1 cellular context compared by ENCODE assay signal in the genomic region with DNA sequence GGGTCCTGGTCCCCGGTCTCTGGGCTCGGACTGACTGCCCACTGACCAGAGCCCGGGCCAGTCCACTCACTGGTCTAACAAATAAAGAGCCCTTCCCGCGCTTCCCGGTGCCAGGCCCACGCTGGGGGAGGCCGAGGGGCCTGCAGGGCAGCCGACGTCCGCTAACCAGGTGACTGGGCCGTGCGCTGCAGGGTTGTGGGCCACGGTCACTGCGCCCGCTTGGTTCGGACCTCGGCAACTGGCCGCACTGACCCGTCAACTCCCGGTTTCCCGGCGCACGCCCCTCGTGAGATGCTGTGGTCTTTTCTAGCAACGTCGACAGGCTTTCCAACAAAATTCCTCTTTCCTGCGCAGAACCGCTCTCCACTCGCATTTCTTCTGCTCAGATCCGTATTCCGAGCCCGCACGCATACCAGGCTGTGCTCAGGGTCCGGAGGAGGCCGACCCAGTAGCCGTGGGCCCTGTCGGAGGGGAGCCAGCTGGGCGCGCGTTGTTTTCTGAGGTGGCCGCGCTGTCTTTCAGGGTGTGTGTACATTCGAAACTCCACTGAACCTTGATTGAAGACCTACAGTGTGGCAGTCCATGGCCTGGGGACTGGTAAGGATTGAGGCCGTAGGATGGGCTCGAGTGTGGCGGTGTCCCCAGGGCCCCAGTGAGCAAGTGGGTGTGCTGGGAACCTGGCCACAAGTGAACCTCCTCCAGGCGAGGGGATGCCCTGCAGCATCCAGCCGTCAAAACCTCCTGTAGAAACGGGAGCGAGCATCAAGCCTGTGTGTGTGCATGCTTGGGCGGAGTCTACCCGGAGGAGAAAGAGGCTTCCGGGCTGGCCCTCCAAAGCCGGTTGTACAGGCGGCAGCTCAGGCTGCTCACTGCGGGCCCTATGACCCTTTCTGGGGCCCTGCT.
TF ChIP-seq lines count a peak whose summit lies in the region.

No MANE protein-coding gene starts in this region.

TF ChIP-seq in HepG2, 621 proteins besides CTCF, POLR2A, EP300 and RAD21 (continued from another document and continues in another):
- TF ChIP-seq, protein P1, sequence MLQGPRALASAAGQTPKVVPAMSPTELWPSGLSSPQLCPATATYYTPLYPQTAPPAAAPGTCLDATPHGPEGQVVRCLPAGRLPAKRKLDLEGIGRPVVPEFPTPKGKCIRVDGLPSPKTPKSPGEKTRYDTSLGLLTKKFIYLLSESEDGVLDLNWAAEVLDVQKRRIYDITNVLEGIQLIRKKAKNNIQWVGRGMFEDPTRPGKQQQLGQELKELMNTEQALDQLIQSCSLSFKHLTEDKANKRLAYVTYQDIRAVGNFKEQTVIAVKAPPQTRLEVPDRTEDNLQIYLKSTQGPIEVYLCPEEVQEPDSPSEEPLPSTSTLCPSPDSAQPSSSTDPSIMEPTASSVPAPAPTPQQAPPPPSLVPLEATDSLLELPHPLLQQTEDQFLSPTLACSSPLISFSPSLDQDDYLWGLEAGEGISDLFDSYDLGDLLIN (CRISPR knock-in tag; IDR thresholded peaks at IDR 0.05; ENCODE audit: borderline replicate concordance), result no peak
- TF ChIP-seq DR1 (CRISPR knock-in tag; IDR thresholded peaks at IDR 0.05), result no peak
- TF ChIP-seq JUNB (CRISPR knock-in tag; IDR thresholded peaks at IDR 0.05; ENCODE audit: borderline replicate concordance), result no peak
- TF ChIP-seq KLF12 (CRISPR knock-in tag; IDR thresholded peaks at IDR 0.05; ENCODE audit: borderline replicate concordance), result 0 out of 2 replicates have a peak, but pooled peaks have one; percentile 40
- TF ChIP-seq ZSCAN21 (CRISPR knock-in tag; IDR thresholded peaks at IDR 0.05; ENCODE audit: borderline replicate concordance), result 0 out of 2 replicates have a peak, but pooled peaks have one; percentile 17
- no peak for TF ChIP-seq PTBP1 (IDR thresholded peaks at IDR 0.05; ENCODE audit: low read depth, low read length, poor library complexity, severe bottlenecking)
- no peak for TF ChIP-seq MAFF (IDR thresholded peaks at IDR 0.05; ENCODE audit: low read depth, low read length)
- no peak for TF ChIP-seq TBP (CRISPR knock-in tag; IDR thresholded peaks at IDR 0.05)
- TF ChIP-seq ZNF577 (CRISPR knock-in tag; IDR thresholded peaks at IDR 0.05; ENCODE audit: borderline replicate concordance, low read depth), result no peak
- peak; percentile 58; the same call in 1 of the 2 replicates for TF ChIP-seq TAF1 (CRISPR knock-in tag; IDR thresholded peaks at IDR 0.05)
- no peak for TF ChIP-seq HNRNPH1 (optimal IDR thresholded peaks at IDR 0.05; ENCODE audit: low read depth, low read length)
- TF ChIP-seq CAMTA2 (CRISPR knock-in tag; IDR thresholded peaks at IDR 0.05; ENCODE audit: borderline replicate concordance), result no peak
- peak; percentile 55 for TF ChIP-seq MED1 (CRISPR knock-in tag; IDR thresholded peaks at IDR 0.05)
- TF ChIP-seq ZHX2 (IDR thresholded peaks at IDR 0.05; ENCODE audit: low read depth), result no peak
- TF ChIP-seq ZHX2 (CRISPR knock-in tag; IDR thresholded peaks at IDR 0.05; ENCODE audit: borderline replicate concordance), result no peak
- 0 out of 2 replicates have a peak, but pooled peaks have one; percentile 37 for TF ChIP-seq SMAD1 (CRISPR knock-in tag; IDR thresholded peaks at IDR 0.05; ENCODE audit: borderline replicate concordance, low read depth)
- TF ChIP-seq NR2F1 (CRISPR knock-in tag; IDR thresholded peaks at IDR 0.05), result no peak
- no peak for TF ChIP-seq ZBTB4 (CRISPR knock-in tag; IDR thresholded peaks at IDR 0.05; ENCODE audit: borderline replicate concordance)
- TF ChIP-seq, protein P2, sequence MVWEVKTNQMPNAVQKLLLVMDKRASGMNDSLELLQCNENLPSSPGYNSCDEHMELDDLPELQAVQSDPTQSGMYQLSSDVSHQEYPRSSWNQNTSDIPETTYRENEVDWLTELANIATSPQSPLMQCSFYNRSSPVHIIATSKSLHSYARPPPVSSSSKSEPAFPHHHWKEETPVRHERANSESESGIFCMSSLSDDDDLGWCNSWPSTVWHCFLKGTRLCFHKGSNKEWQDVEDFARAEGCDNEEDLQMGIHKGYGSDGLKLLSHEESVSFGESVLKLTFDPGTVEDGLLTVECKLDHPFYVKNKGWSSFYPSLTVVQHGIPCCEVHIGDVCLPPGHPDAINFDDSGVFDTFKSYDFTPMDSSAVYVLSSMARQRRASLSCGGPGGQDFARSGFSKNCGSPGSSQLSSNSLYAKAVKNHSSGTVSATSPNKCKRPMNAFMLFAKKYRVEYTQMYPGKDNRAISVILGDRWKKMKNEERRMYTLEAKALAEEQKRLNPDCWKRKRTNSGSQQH (CRISPR knock-in tag; IDR thresholded peaks at IDR 0.05; ENCODE audit: low read depth), result no peak
- TF ChIP-seq RXRA (CRISPR knock-in tag; IDR thresholded peaks at IDR 0.05), result no peak
- no peak for TF ChIP-seq ZNF468 (CRISPR knock-in tag; IDR thresholded peaks at IDR 0.05)
- TF ChIP-seq RXRB (CRISPR knock-in tag; IDR thresholded peaks at IDR 0.05; ENCODE audit: borderline replicate concordance), result no peak
- TF ChIP-seq DMTF1 (CRISPR knock-in tag; IDR thresholded peaks at IDR 0.05), result no peak
- TF ChIP-seq GLMP (CRISPR knock-in tag; IDR thresholded peaks at IDR 0.05; ENCODE audit: borderline replicate concordance), result no peak
- TF ChIP-seq ATF7 (IDR thresholded peaks at IDR 0.05), result no peak
- no peak for TF ChIP-seq ATF7 (CRISPR knock-in tag; IDR thresholded peaks at IDR 0.05)
- no peak for TF ChIP-seq NFE2L2 (IDR thresholded peaks at IDR 0.05; ENCODE audit: low read length)
- peak; percentile 51 for TF ChIP-seq POLR2AphosphoS5 (IDR thresholded peaks at IDR 0.05; ENCODE audit: low read depth, low read length)
- no peak; the same call in 1 of the 2 replicates for TF ChIP-seq BORCS8-MEF2B (CRISPR knock-in tag; IDR thresholded peaks at IDR 0.05)
- TF ChIP-seq ZFP82 (CRISPR knock-in tag; IDR thresholded peaks at IDR 0.05; ENCODE audit: borderline replicate concordance), result no peak
- no peak for TF ChIP-seq ZBTB7B (CRISPR knock-in tag; IDR thresholded peaks at IDR 0.05)
- no peak for TF ChIP-seq FOXA3 (CRISPR knock-in tag; IDR thresholded peaks at IDR 0.05)
- TF ChIP-seq ZNF598 (CRISPR knock-in tag; IDR thresholded peaks at IDR 0.05; ENCODE audit: borderline replicate concordance), result peak; percentile 74; the same call in 1 of the 2 replicates
- no peak for TF ChIP-seq TCF7 (IDR thresholded peaks at IDR 0.05; ENCODE audit: low read depth)
- peak; percentile 78 for TF ChIP-seq AGO2 (optimal IDR thresholded peaks at IDR 0.05; ENCODE audit: low read depth, low read length)
- TF ChIP-seq YEATS2 (CRISPR knock-in tag; IDR thresholded peaks at IDR 0.05; ENCODE audit: borderline replicate concordance), result no peak
- TF ChIP-seq SRSF9 (IDR thresholded peaks at IDR 0.05; ENCODE audit: borderline replicate concordance, insufficient read depth, low read depth, low read length, poor library complexity, severe bottlenecking), result no peak
- no peak for TF ChIP-seq DDIT3 (CRISPR knock-in tag; IDR thresholded peaks at IDR 0.05)
- TF ChIP-seq TERF1 (CRISPR knock-in tag; IDR thresholded peaks at IDR 0.05), result no peak
- no peak for TF ChIP-seq RORA (CRISPR knock-in tag; IDR thresholded peaks at IDR 0.05)
